9 cellular contexts compared by ENCODE assay signal in genomic region chr2:25274868-25275574, GRCh38.
DNase-seq lines count a peak whose midpoint lies in the region; ATAC-seq, FAIRE-seq and TF ChIP-seq lines count a peak whose summit lies in the region.
"Had no signal": no experiment of that assay in that cellular context is flagged by ENCODE, and none has a peak within 500 bp of the region (broad histone marks: within the 10 kb centered on the region; RNA-seq: fewer than 3 reads in every experiment).

No MANE protein-coding gene starts in this region.

- no peaks in the 10 kb centered on the region for H3K27me3 Mint-ChIP-seq in IgD-negative memory B cell
- H3K27me3 Mint-ChIP-seq in activated T-helper 17 cell treated with anti-CD3 and anti-CD28 coated beads, Interleukin-2, amount 50 U/mL, for 72 hours, result no peaks in the 10 kb centered on the region

- H3K4me2 ChIP-seq in MM.1S (ENCODE audit: low read depth, low read length), result no peak overlapping the region

- H3K36me3 ChIP-seq in kidney (ENCODE audit: control insufficient read depth in 1 of 2, insufficient read depth in 2 of 2, low read length in 2 of 2), result peaks cover 4 to 8% of the 10 kb centered on the region in 2 donors
- H3K36me3 ChIP-seq in MM.1S (replicated peaks; ENCODE audit: insufficient read depth, low read length), result no peaks in the 10 kb centered on the region

- intact Hi-C loops in kidney (cut with DNase I), result no loop called here

- no peak overlapping the region for H3K9ac ChIP-seq in kidney (ENCODE audit: low read length in 2 of 2)
- no peak overlapping the region for H3K9ac ChIP-seq in MM.1S (ENCODE audit: low read length)

- DNase-seq in kidney (peak; percentile 83), NCI-H2029 treated with DMSO at 0.1 percent for 48 hours (lab: John Stamatoyannopoulos, UW) (no peak), MM.1S (no peak), DMS153 treated with DMSO at 0.1 percent for 48 hours (lab: John Stamatoyannopoulos, UW; ENCODE audit: unreplicated experiment) (no peak)
- DNase-seq in stimulated activated naive CD8-positive, alpha-beta T cell treated with anti-CD3 and anti-CD28 coated beads, Interleukin-15, Interleukin-2, amounts not matched to agents 100 U/mL and 50 U/mL, for 24 hours, result peak; percentile 69
- DNase-seq: NCI-H1694 treated with DMSO at 0.1 percent for 48 hours had no signal

- H3K27ac ChIP-seq in kidney (ENCODE audit: low read depth in 2 of 2, low read length in 2 of 2), result peak overlapping the region in 1 of 2 donors; percentile 29
- H3K27ac ChIP-seq in MM.1S (ENCODE audit: low read length), result no peak overlapping the region

- H2AFZ ChIP-seq in MM.1S (ENCODE audit: low read length), result no peak overlapping the region

- no peaks in the 10 kb centered on the region for H4K20me1 ChIP-seq in MM.1S (ENCODE audit: insufficient read depth, low read length)

- H3K9me3 ChIP-seq in kidney (ENCODE audit: control insufficient read depth in 1 of 2, low read length in 2 of 2) (no peaks in the 10 kb centered on the region), MM.1S (replicated peaks; ENCODE audit: insufficient read depth, low read length) (no peaks in the 10 kb centered on the region)

- peak overlapping the region in 2 of 4 donors; percentile 57 to 65 for H3K4me3 Mint-ChIP-seq in IgD-negative memory B cell
- peak overlapping the region; percentile 74 for H3K4me3 Mint-ChIP-seq in activated T-helper 17 cell treated with anti-CD3 and anti-CD28 coated beads, Interleukin-2, amount 50 U/mL, for 72 hours

- peak overlapping the region; percentile 93 to 97 (median 94) for H3K27ac Mint-ChIP-seq in IgD-negative memory B cell
- H3K27ac Mint-ChIP-seq in activated T-helper 17 cell treated with anti-CD3 and anti-CD28 coated beads, Interleukin-2, amount 50 U/mL, for 72 hours, result peak overlapping the region; percentile 86

- no peak for ATAC-seq in activated T-helper 17 cell treated with anti-CD3 and anti-CD28 coated beads, Interleukin-2, amount 50 U/mL, for 72 hours (replicated peaks)
- peak; percentile 12 for ATAC-seq in stimulated activated naive CD8-positive, alpha-beta T cell treated with anti-CD3 and anti-CD28 coated beads, Interleukin-15, Interleukin-2, amounts not matched to agents 100 U/mL and 50 U/mL, for 24 hours
- no peak for ATAC-seq in GM21576 (IDR thresholded peaks at IDR 0.05; ENCODE audit: unreplicated experiment)

- no peak overlapping the region for H3K4me3 ChIP-seq in kidney (ENCODE audit: low read length in 2 of 2)
- no peak overlapping the region for H3K4me3 ChIP-seq in MM.1S (ENCODE audit: low read length)

- H3K27me3 ChIP-seq in MM.1S (replicated peaks; ENCODE audit: insufficient read depth, low read length), result no peaks in the 10 kb centered on the region

- no peaks in the 10 kb centered on the region for H3K36me3 Mint-ChIP-seq in IgD-negative memory B cell
- peaks cover 64% of the 10 kb centered on the region for H3K36me3 Mint-ChIP-seq in activated T-helper 17 cell treated with anti-CD3 and anti-CD28 coated beads, Interleukin-2, amount 50 U/mL, for 72 hours (ENCODE audit: low read depth)

- H3K4me1 Mint-ChIP-seq in IgD-negative memory B cell, result peaks cover 35 to 50% (median 42%) of the 10 kb centered on the region in 3 donors
- H3K4me1 Mint-ChIP-seq in activated T-helper 17 cell treated with anti-CD3 and anti-CD28 coated beads, Interleukin-2, amount 50 U/mL, for 72 hours, result peaks cover 38% of the 10 kb centered on the region

- TF ChIP-seq CTCF in kidney (IDR thresholded peaks at IDR 0.05; ENCODE audit: borderline replicate concordance, extremely low read depth, insufficient read depth) (no peak), MM.1S (IDR thresholded peaks at IDR 0.05; ENCODE audit: low read length) (no peak)

- H3K79me2 ChIP-seq in MM.1S (ENCODE audit: low read length), result no peaks in the 10 kb centered on the region

- H3F3A ChIP-seq in MM.1S (ENCODE audit: insufficient read depth, low read length), result no peaks in the 10 kb centered on the region

- no peaks in the 10 kb centered on the region for H3K9me3 Mint-ChIP-seq in IgD-negative memory B cell
- H3K9me3 Mint-ChIP-seq in activated T-helper 17 cell treated with anti-CD3 and anti-CD28 coated beads, Interleukin-2, amount 50 U/mL, for 72 hours, result no peaks in the 10 kb centered on the region

- H3K9me2 ChIP-seq in MM.1S (replicated peaks; ENCODE audit: insufficient read depth, low read length), result no peaks in the 10 kb centered on the region

- peaks cover 8 to 18% of the 10 kb centered on the region in 2 donors for H3K4me1 ChIP-seq in kidney (ENCODE audit: control insufficient read depth in 1 of 2, insufficient read depth in 1 of 2, low read depth in 1 of 2, low read length in 2 of 2)
- no peaks in the 10 kb centered on the region for H3K4me1 ChIP-seq in MM.1S (ENCODE audit: low read length)

- no peak for FAIRE-seq in kidney (lab: Jason Lieb, UNC)

Comparison
In these comparisons a context has a peak if more than half of its experiments do, and no peak if none do; other contexts are left out.
1. DNase-seq: peak in kidney (single experiment) and stimulated activated naive CD8-positive, alpha-beta T cell treated with anti-CD3 and anti-CD28 coated beads, Interleukin-15, Interleukin-2, amounts not matched to agents 100 U/mL and 50 U/mL, for 24 hours (single experiment); none in NCI-H2029 treated with DMSO at 0.1 percent for 48 hours (single experiment), MM.1S (single experiment) and DMS153 treated with DMSO at 0.1 percent for 48 hours (single experiment).